19 cellular contexts compared by ENCODE assay signal in the genomic region with DNA sequence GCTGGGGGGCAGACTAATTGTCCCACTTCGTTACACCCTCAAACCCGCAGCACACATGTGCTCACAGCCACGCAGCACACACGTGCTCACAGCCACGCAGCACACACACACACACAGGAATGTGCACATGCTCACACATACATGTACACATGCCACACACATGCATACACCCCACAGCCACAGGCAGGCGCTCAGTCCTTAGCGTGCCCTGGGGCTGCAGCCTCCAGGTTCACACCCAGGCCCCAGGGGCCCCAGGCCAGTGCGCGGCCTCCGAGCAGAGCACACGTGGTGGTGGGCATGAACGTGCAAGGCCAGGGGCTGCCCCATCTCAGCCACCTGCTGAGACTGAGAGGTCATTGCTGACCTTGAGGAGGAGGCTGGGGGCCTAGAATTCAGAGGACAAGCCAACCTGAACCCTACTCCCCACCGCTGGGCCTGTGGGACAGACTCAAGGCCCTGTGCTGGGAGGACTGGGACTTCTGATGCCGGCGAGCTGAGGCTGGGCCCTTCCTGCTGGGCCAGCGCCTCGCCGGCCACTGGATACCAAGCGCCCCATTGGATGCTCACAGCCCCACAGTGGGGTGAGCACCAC. TPM values are rescaled to one million over a fixed set of nuclear protein-coding genes. Genes with fewer than 3 reads are reported as not detected.
DNase-seq lines count a peak whose midpoint lies in the region; ATAC-seq lines count a peak whose summit lies in the region.
"Had no signal": no experiment of that assay in that cellular context is flagged by ENCODE, and none has a peak within 500 bp of the region (broad histone marks: within the 10 kb centered on the region; RNA-seq: fewer than 3 reads in every experiment).

No MANE protein-coding gene starts in this region.

- DNase-seq in H7, result peak; percentile 54
- DNase-seq in caudate nucleus (lab: John Stamatoyannopoulos, UW), result no peak
- DNase-seq in medulla oblongata (ENCODE audit: extremely low spot score), result peak; percentile 18
- DNase-seq in substantia nigra (lab: John Stamatoyannopoulos, UW), result peak in 1 of 49 donors; percentile 49
- DNase-seq in SJCRH30, result no peak
- no peak for DNase-seq in activated naive CD8-positive, alpha-beta T cell treated with anti-CD3 and anti-CD28 coated beads, Interleukin-2, amount 50 U/mL, for 24 hours
- DNase-seq: activated CD8-positive, alpha-beta T cell treated with anti-CD3 and anti-CD28 coated beads for 36 hours; activated naive CD8-positive, alpha-beta T cell treated with anti-CD3 and anti-CD28 coated beads for 36 hours; GDM1; Karpas-422; naive thymus-derived CD4-positive, alpha-beta T cell; NCI-H510A; SHP77; stimulated activated CD4-positive, alpha-beta T cell treated with anti-CD3 and anti-CD28 coated beads, Interleukin-12 subunit alpha, Interleukin-12 subunit beta, amount 100 ng/mL, for 4 hours had no signal

- H3K27me3 ChIP-seq in H7 (ENCODE audit: control insufficient read depth, insufficient read depth, low read length), result no peaks in the 10 kb centered on the region
- no peaks in the 10 kb centered on the region for H3K27me3 ChIP-seq in SJCRH30
- H3K27me3 ChIP-seq: breast epithelium had no signal

- H3K4me1 ChIP-seq in SJCRH30, result peaks cover 55% of the 10 kb centered on the region

- H3K4me3 ChIP-seq in H7 (ENCODE audit: insufficient read depth, low read depth, low read length), result no peak overlapping the region
- no peak overlapping the region for H3K4me3 ChIP-seq in SJCRH30
- H3K4me3 ChIP-seq: prostate gland had no signal

- H3K36me3 ChIP-seq in H7 (replicated peaks; ENCODE audit: control insufficient read depth, insufficient read depth, low read length), result no peaks in the 10 kb centered on the region
- H3K36me3 ChIP-seq in SJCRH30, result no peaks in the 10 kb centered on the region
- H3K36me3 ChIP-seq: breast epithelium, prostate gland had no signal

- H3K36me3 Mint-ChIP-seq in activated naive CD8-positive, alpha-beta T cell treated with anti-CD3 and anti-CD28 coated beads, Interleukin-2, amount 50 U/mL, for 24 hours (ENCODE audit: low read depth), result no peaks in the 10 kb centered on the region
- H3K36me3 Mint-ChIP-seq: activated naive CD8-positive, alpha-beta T cell treated with anti-CD3 and anti-CD28 coated beads for 36 hours; naive thymus-derived CD4-positive, alpha-beta T cell had no signal

- H3K4me3 Mint-ChIP-seq in activated naive CD8-positive, alpha-beta T cell treated with anti-CD3 and anti-CD28 coated beads, Interleukin-2, amount 50 U/mL, for 24 hours, result no peak overlapping the region
- H3K4me3 Mint-ChIP-seq: activated CD8-positive, alpha-beta T cell treated with anti-CD3 and anti-CD28 coated beads for 36 hours; activated naive CD8-positive, alpha-beta T cell treated with anti-CD3 and anti-CD28 coated beads for 36 hours; activated T-helper 1 cell treated with anti-CD3 and anti-CD28 coated beads, Interleukin-12 subunit alpha, Interleukin-12 subunit beta, Interleukin-2, Interleukin-4 antibody, amounts not matched to agents 30 ng/mL and 10 ng/mL and 1 ng/mL, durations not matched to agents 14 hours and 24 hours and 36 hours; naive thymus-derived CD4-positive, alpha-beta T cell had no signal

- no peaks in the 10 kb centered on the region for H3K4me1 Mint-ChIP-seq in activated naive CD8-positive, alpha-beta T cell treated with anti-CD3 and anti-CD28 coated beads, Interleukin-2, amount 50 U/mL, for 24 hours
- H3K4me1 Mint-ChIP-seq: activated naive CD8-positive, alpha-beta T cell treated with anti-CD3 and anti-CD28 coated beads for 36 hours had no signal

- ATAC-seq in activated naive CD8-positive, alpha-beta T cell treated with anti-CD3 and anti-CD28 coated beads, Interleukin-2, amount 50 U/mL, for 24 hours, result no peak
- no peak for ATAC-seq in HG02938 (IDR thresholded peaks at IDR 0.05; ENCODE audit: unreplicated experiment)
- ATAC-seq: activated CD8-positive, alpha-beta T cell treated with anti-CD3 and anti-CD28 coated beads for 36 hours; naive thymus-derived CD4-positive, alpha-beta T cell had no signal

- H3K27ac ChIP-seq in caudate nucleus (ENCODE audit: low read depth, low read length) (peak overlapping the region; percentile 97), substantia nigra (ENCODE audit: low read depth, low read length, poor library complexity, severe bottlenecking) (peak overlapping the region; percentile 97), SJCRH30 (no peak overlapping the region)
- H3K27ac ChIP-seq: VCaP had no signal

- H3K9me3 Mint-ChIP-seq in activated naive CD8-positive, alpha-beta T cell treated with anti-CD3 and anti-CD28 coated beads, Interleukin-2, amount 50 U/mL, for 24 hours, result no peaks in the 10 kb centered on the region
- H3K9me3 Mint-ChIP-seq: activated CD8-positive, alpha-beta T cell treated with anti-CD3 and anti-CD28 coated beads for 36 hours; activated naive CD8-positive, alpha-beta T cell treated with anti-CD3 and anti-CD28 coated beads for 36 hours; activated T-helper 1 cell treated with anti-CD3 and anti-CD28 coated beads, Interleukin-12 subunit alpha, Interleukin-12 subunit beta, Interleukin-2, Interleukin-4 antibody, amounts not matched to agents 30 ng/mL and 10 ng/mL and 1 ng/mL, durations not matched to agents 14 hours and 24 hours and 36 hours; naive thymus-derived CD4-positive, alpha-beta T cell had no signal

- no peak overlapping the region for H3K27ac Mint-ChIP-seq in activated naive CD8-positive, alpha-beta T cell treated with anti-CD3 and anti-CD28 coated beads, Interleukin-2, amount 50 U/mL, for 24 hours
- H3K27ac Mint-ChIP-seq: activated CD8-positive, alpha-beta T cell treated with anti-CD3 and anti-CD28 coated beads for 36 hours; activated naive CD8-positive, alpha-beta T cell treated with anti-CD3 and anti-CD28 coated beads for 36 hours; activated T-helper 1 cell treated with anti-CD3 and anti-CD28 coated beads, Interleukin-12 subunit alpha, Interleukin-12 subunit beta, Interleukin-2, Interleukin-4 antibody, amounts not matched to agents 30 ng/mL and 10 ng/mL and 1 ng/mL, durations not matched to agents 14 hours and 24 hours and 36 hours had no signal

- no peaks in the 10 kb centered on the region for H3K27me3 Mint-ChIP-seq in activated naive CD8-positive, alpha-beta T cell treated with anti-CD3 and anti-CD28 coated beads, Interleukin-2, amount 50 U/mL, for 24 hours
- H3K27me3 Mint-ChIP-seq: activated CD8-positive, alpha-beta T cell treated with anti-CD3 and anti-CD28 coated beads for 36 hours; naive thymus-derived CD4-positive, alpha-beta T cell had no signal

- no peaks in the 10 kb centered on the region for H3K9me3 ChIP-seq in SJCRH30 (replicated peaks)
- H3K9me3 ChIP-seq: breast epithelium, prostate gland had no signal

RNA-seq across cellular contexts. Expression of a gene that starts 15.7 kb away (rescaled TPM):
- total RNA-seq in H7 (2014; rRNA removed; shearing (Covaris generic)), result 13.4 and 14.1 TPM in 2 replicates
- total RNA-seq in SJCRH30 (2014; rRNA removed; shearing (Covaris generic)), result 18.1 and 18.7 TPM in 2 replicates

RNA-seq across cellular contexts. Expression of a gene that starts 17.7 kb away (rescaled TPM):
- 16.6 and 17.7 TPM in 2 replicates for total RNA-seq in H7 (2014; rRNA removed; shearing (Covaris generic))
- total RNA-seq in SJCRH30 (2014; rRNA removed; shearing (Covaris generic)), result 43.7 and 45.9 TPM in 2 replicates

RNA-seq across cellular contexts. Expression of a gene that starts 18.0 kb away (rescaled TPM):
- total RNA-seq in H7 (2014; rRNA removed; shearing (Covaris generic)), result 15.8 and 17.4 TPM in 2 replicates
- total RNA-seq in SJCRH30 (2014; rRNA removed; shearing (Covaris generic)), result 43.0 and 47.2 TPM in 2 replicates

RNA-seq across cellular contexts. Expression of a gene that starts 22.1 kb away (rescaled TPM):
- total RNA-seq in H7 (2014; rRNA removed; shearing (Covaris generic)), result 282 and 412 TPM in 2 replicates
- 66.4 and 84.4 TPM in 2 replicates for total RNA-seq in SJCRH30 (2014; rRNA removed; shearing (Covaris generic))

Comparison
In these comparisons a context has a peak if more than half of its experiments do, and no peak if none do; other contexts are left out.
1. DNase-seq: peak in H7 (single experiment) and medulla oblongata (single experiment); none in caudate nucleus (0 of 61), SJCRH30 (0 of 2) and activated naive CD8-positive, alpha-beta T cell treated with anti-CD3 and anti-CD28 coated beads, Interleukin-2, amount 50 U/mL, for 24 hours (single experiment).